ENCODE assay signal across 20 cellular contexts in the genomic region with DNA sequence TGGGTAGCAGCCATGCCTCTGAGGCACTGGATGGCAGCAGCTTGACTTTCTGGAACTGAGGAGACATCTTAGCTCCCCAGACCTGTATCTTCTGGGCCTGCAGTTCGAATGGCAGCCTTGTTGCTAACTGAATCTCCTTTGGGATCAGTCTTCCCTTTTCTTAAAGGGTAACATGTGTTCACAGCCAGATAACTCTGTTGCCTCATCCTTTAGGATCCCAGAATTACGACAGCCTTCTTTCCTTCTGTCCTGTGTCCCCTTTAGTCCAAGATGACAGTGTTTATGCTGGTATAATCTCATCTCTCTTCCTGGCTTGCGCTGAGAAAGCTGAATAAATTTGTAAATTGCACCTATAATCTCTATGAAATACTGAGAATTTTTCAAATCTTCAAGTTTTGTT. TPM values are rescaled to one million over a fixed set of nuclear protein-coding genes. Genes with fewer than 3 reads are reported as not detected.
A peak's percentile ranks its signal among the peaks of the same experiment; 100 is the strongest.
DNase-seq lines count a peak whose midpoint lies in the region; ATAC-seq, FAIRE-seq and TF ChIP-seq lines count a peak whose summit lies in the region.
"Had no signal": no experiment of that assay in that cellular context is flagged by ENCODE, and none has a peak within 500 bp of the region (broad histone marks: within the 10 kb centered on the region; RNA-seq: fewer than 3 reads in every experiment).

No MANE protein-coding gene starts in this region.

- H2BK5ac ChIP-seq in IMR-90 (ENCODE audit: low read depth, low read length, poor library complexity, severe bottlenecking) (no peak overlapping the region), mesenchymal stem cell (ENCODE audit: low read depth, low read length, poor library complexity, severe bottlenecking) (peak overlapping the region; percentile 19)

- H3K79me1 ChIP-seq in IMR-90 (ENCODE audit: low read depth in 1 of 2, low read length in 2 of 2), result no peaks in the 10 kb centered on the region
- H3K79me1 ChIP-seq in mesenchymal stem cell (replicated peaks; ENCODE audit: low read length, poor library complexity, severe bottlenecking), result peaks cover 7% of the 10 kb centered on the region

- no peaks in the 10 kb centered on the region; the same call in 1 of the 2 replicates for H3K9me1 ChIP-seq in IMR-90 (ENCODE audit: insufficient read depth, low read length)
- H3K9me1 ChIP-seq in K562 (ENCODE audit: control insufficient read depth, insufficient read depth, low read length), result no peaks in the 10 kb centered on the region

- no peak overlapping the region for H2BK20ac ChIP-seq in IMR-90 (ENCODE audit: low read depth, low read length)

- dilution Hi-C loops in IMR-90 (cut with HindIII; ENCODE audit: low sequenced_read_pairs, unreplicated experiment), result no loop called here

- H4K5ac ChIP-seq in IMR-90 (ENCODE audit: low read depth, low read length), result peak overlapping the region; percentile 36; the same call in 1 of the 2 replicates

- H3K27ac ChIP-seq in IMR-90 (ENCODE audit: insufficient read depth, low read length) (no peak overlapping the region), K562 (ENCODE audit: extremely low read depth, low read depth, low read length) (no peak overlapping the region), mesenchymal stem cell (ENCODE audit: low read length, poor library complexity, severe bottlenecking) (no peak overlapping the region)
- H3K27ac ChIP-seq: SJCRH30 had no signal

- H3K27me3 ChIP-seq in IMR-90 (ENCODE audit: control insufficient read depth, insufficient read depth, low read length), result no peaks in the 10 kb centered on the region
- no peaks in the 10 kb centered on the region for H3K27me3 ChIP-seq in K562 (ENCODE audit: control insufficient read depth in 2 of 2, insufficient read depth in 2 of 2, low read length in 2 of 2)
- no peaks in the 10 kb centered on the region for H3K27me3 ChIP-seq in mesenchymal stem cell (ENCODE audit: control insufficient read depth in 1 of 2, insufficient read depth in 1 of 2, low read length in 2 of 2)
- H3K27me3 ChIP-seq: SJCRH30 had no signal

- H2AFZ ChIP-seq in IMR-90 (replicated peaks; ENCODE audit: low read length, poor library complexity) (peak overlapping the region; percentile 70), K562 (ENCODE audit: low read depth, low read length) (no peak overlapping the region), mesenchymal stem cell (ENCODE audit: low read depth, low read length) (no peak overlapping the region)
- H2AFZ ChIP-seq: PC-9 had no signal

- TF ChIP-seq RAD21 in IMR-90 (IDR thresholded peaks at IDR 0.05; ENCODE audit: low read length), result no peak
- no peak for TF ChIP-seq RAD21 in K562 (CRISPR knock-in tag; conservative IDR thresholded peaks at IDR 0.05 in 1 of 2, IDR thresholded peaks at IDR 0.05 in 1 of 2)

- H3K14ac ChIP-seq in IMR-90 (replicated peaks; ENCODE audit: low read depth, low read length) (peak overlapping the region; percentile 63; the same call in 1 of the 2 replicates), mesenchymal stem cell (ENCODE audit: low read length in 2 of 2) (no peak overlapping the region)

- no peak overlapping the region for H2BK120ac ChIP-seq in IMR-90 (ENCODE audit: low read depth, low read length)
- no peak overlapping the region for H2BK120ac ChIP-seq in mesenchymal stem cell (ENCODE audit: low read depth, low read length)

- no peak overlapping the region for H2BK12ac ChIP-seq in mesenchymal stem cell (ENCODE audit: low read length in 2 of 2)

- CTCF ChIA-PET in IMR-90 (lab: Yijun Ruan, JAX) (no interaction called here), K562 (lab: Yijun Ruan, JAX; ENCODE audit: low intra/inter-chr PET ratio) (no interaction called here)

- H2BK15ac ChIP-seq in IMR-90 (ENCODE audit: low read depth, low read length), result no peak overlapping the region
- no peak overlapping the region for H2BK15ac ChIP-seq in mesenchymal stem cell (ENCODE audit: low read depth, poor library complexity, severe bottlenecking)

- H2AK5ac ChIP-seq in IMR-90 (ENCODE audit: low read depth, low read length) (no peak overlapping the region), mesenchymal stem cell (ENCODE audit: low read length, severe bottlenecking) (no peak overlapping the region)

- H3K23ac ChIP-seq in IMR-90 (ENCODE audit: low read depth, low read length) (no peak overlapping the region), mesenchymal stem cell (ENCODE audit: low read length in 2 of 2) (no peak overlapping the region)

- no peak for TF ChIP-seq POLR2A in IMR-90 (IDR thresholded peaks at IDR 0.05; ENCODE audit: low read depth, low read length)
- TF ChIP-seq POLR2A in K562 (conservative IDR thresholded peaks at IDR 0.05), result no peak

- ATAC-seq in IMR-90 (ENCODE audit: low read depth), result no peak
- ATAC-seq in K562, result no peak
- no peak for ATAC-seq in activated CD4-positive, CD25-positive, alpha-beta regulatory T cell treated with anti-CD3 and anti-CD28 coated beads, Interleukin-2, amount 50 U/mL, for 24 hours

- H4K91ac ChIP-seq in IMR-90 (ENCODE audit: insufficient read depth, low read depth, low read length) (no peak overlapping the region), mesenchymal stem cell (ENCODE audit: low read length) (peak overlapping the region; percentile 83)

- DNase-seq in AG20443 (ENCODE audit: low spot score) (peak; percentile 20), IMR-90 (no peak), K562 (ENCODE audit: extremely low read depth in 1 of 4, low spot score in 3 of 4) (no peak), mesenchymal stem cell (peak; percentile 44), Kasumi-1 (lab: John Stamatoyannopoulos, UW) (no peak), anterior cingulate cortex (lab: John Stamatoyannopoulos, UW) (no peak)
- DNase-seq: ACHN, COR-L47, DMS153, GDM1, GOT3, MV-4-11, NCI-H1417 treated with DMSO at 0.1 percent for 48 hours, NCI-H187 treated with DMSO at 0.1 percent for 48 hours, NCI-H2227 treated with DMSO at 0.1 percent for 48 hours, NCI-H510A treated with DMSO at 0.1 percent for 48 hours, NCI-H82, SJCRH30 had no signal

- H3K56ac ChIP-seq in IMR-90 (ENCODE audit: extremely low read depth, insufficient read depth, low read length), result no peak overlapping the region

- H3K9ac ChIP-seq in IMR-90 (ENCODE audit: low read depth, low read length), result no peak overlapping the region
- H3K9ac ChIP-seq in K562 (ENCODE audit: insufficient read depth in 1 of 2, low read depth in 2 of 2, low read length in 2 of 2), result no peak overlapping the region
- H3K9ac ChIP-seq in mesenchymal stem cell (ENCODE audit: low read length), result peak overlapping the region; percentile 41

- H3K4me3 ChIP-seq in IMR-90 (ENCODE audit: insufficient read depth, low read depth, low read length) (no peak overlapping the region), K562 (no peak overlapping the region), mesenchymal stem cell (ENCODE audit: insufficient read depth in 1 of 2, low read depth in 1 of 2, low read length in 2 of 2) (no peak overlapping the region)
- H3K4me3 ChIP-seq: PC-9, SJCRH30 had no signal

- FAIRE-seq in K562 (lab: Jason Lieb, UNC), result no peak

- TF ChIP-seq CTCF in IMR-90 (conservative IDR thresholded peaks at IDR 0.05; ENCODE audit: low read depth, low read length), result no peak
- TF ChIP-seq CTCF in K562 (IDR thresholded peaks at IDR 0.05 in 2 of 3, conservative IDR thresholded peaks at IDR 0.05 in 1 of 3; ENCODE audit: insufficient read depth in 2 of 3, low read depth in 1 of 3, low read length in 3 of 3), result no peak

- no TSS peak for BruUV-seq in IMR-90 (replicated peaks; lab: Mats Ljungman, UMichigan)
- no TSS peak for BruUV-seq in K562 (replicated peaks; lab: Mats Ljungman, UMichigan)

- H3K4me1 ChIP-seq in IMR-90 (ENCODE audit: control insufficient read depth, insufficient read depth, low read length) (peaks cover 5% of the 10 kb centered on the region), K562 (replicated peaks in 1 of 2; ENCODE audit: control insufficient read depth in 2 of 2, insufficient read depth in 2 of 2, low read length in 2 of 2) (peaks cover 0 to 5% of the 10 kb centered on the region in 2 experiments; a peak in 3 of 5 replicates), mesenchymal stem cell (ENCODE audit: control insufficient read depth, insufficient read depth, low read depth, low read length) (peaks cover 7% of the 10 kb centered on the region)
- H3K4me1 ChIP-seq: SJCRH30 had no signal

- in situ Hi-C loops in IMR-90 (cut with MboI; ENCODE audit: low sequenced_read_pairs) (no loop called here), K562 (cut with MboI) (no loop called here)

- H3K9me3 ChIP-seq in IMR-90 (ENCODE audit: control insufficient read depth, insufficient read depth, low read length), result no peaks in the 10 kb centered on the region
- no peaks in the 10 kb centered on the region for H3K9me3 ChIP-seq in K562 (replicated peaks; ENCODE audit: control insufficient read depth, insufficient read depth, low read depth, low read length)
- H3K9me3 ChIP-seq in mesenchymal stem cell (ENCODE audit: control insufficient read depth, low read length), result no peaks in the 10 kb centered on the region
- H3K9me3 ChIP-seq: SJCRH30 had no signal

- WGBS in IMR-90 (ENCODE audit: extremely low coverage in 2 of 2, insufficient read length in 1 of 2), 2 experiments, result 67% methylated on average over 1 of the region's 3 CpGs; no CpG with 5 or more reads in 1 of the 2 experiments
- WGBS in K562 (ENCODE audit: insufficient coverage, low coverage, missing lambda C conversion rate), result 33% methylated on average over 1 of the region's 3 CpGs
- WGBS in mesenchymal stem cell, result 93% methylated on average over 2 of the region's 3 CpGs

- H3K4ac ChIP-seq in IMR-90 (ENCODE audit: low read depth, low read length) (0 out of 2 replicates have a peak overlapping the region, but pooled peaks have one; percentile 12), mesenchymal stem cell (ENCODE audit: low read depth in 1 of 2, low read length in 2 of 2) (peak overlapping the region in 1 of 2 experiments; percentile 64)

- H3K4me2 ChIP-seq in IMR-90 (ENCODE audit: low read depth, low read length) (no peak overlapping the region), K562 (ENCODE audit: insufficient read depth, low read length) (no peak overlapping the region), mesenchymal stem cell (ENCODE audit: low read length, poor library complexity, severe bottlenecking) (no peak overlapping the region)

- intact Hi-C loops in IMR-90 (cut with micrococcal nuclease), result no loop called here
- intact Hi-C loops in K562 (cut with micrococcal nuclease), result no loop called here

- no peak for TF ChIP-seq EP300 in K562 (IDR thresholded peaks at IDR 0.05; ENCODE audit: low read length)

- H4K20me1 ChIP-seq in IMR-90 (ENCODE audit: insufficient read depth, low read length), result no peaks in the 10 kb centered on the region
- no peaks in the 10 kb centered on the region for H4K20me1 ChIP-seq in K562 (replicated peaks; ENCODE audit: control insufficient read depth, insufficient read depth, low read length)

- H3K36me3 ChIP-seq in IMR-90 (ENCODE audit: control insufficient read depth, insufficient read depth, low read length) (no peaks in the 10 kb centered on the region), K562 (ENCODE audit: control insufficient read depth, insufficient read depth, low read length) (no peaks in the 10 kb centered on the region), mesenchymal stem cell (ENCODE audit: control insufficient read depth in 1 of 2, insufficient read depth in 2 of 2, low read depth in 1 of 2, low read length in 2 of 2) (peaks cover 0 to 2% of the 10 kb centered on the region in 2 experiments)
- H3K36me3 ChIP-seq: SJCRH30 had no signal

- H3K18ac ChIP-seq in IMR-90 (ENCODE audit: low read depth, low read length) (peak overlapping the region; percentile 53), mesenchymal stem cell (ENCODE audit: low read depth in 1 of 2, low read length in 2 of 2) (no peak overlapping the region)

- H3K79me2 ChIP-seq in K562 (ENCODE audit: control insufficient read depth, insufficient read depth, low read length), result no peaks in the 10 kb centered on the region

- POLR2A ChIA-PET in IMR-90 (lab: Charles Lee; ENCODE audit: unreplicated experiment), result no interaction called here
- POLR2A ChIA-PET in K562 (lab: Yijun Ruan, JAX), result interaction anchor here (1.3 kb wide), 1 partner anchor 14 kb away, joined by 4 read pairs; no protein-coding TSS in a partner anchor

- no peak overlapping the region for H4K8ac ChIP-seq in IMR-90 (ENCODE audit: low read depth in 2 of 2, low read length in 2 of 2)
- H4K8ac ChIP-seq in mesenchymal stem cell (ENCODE audit: low read length), result peak overlapping the region; percentile 75

- peak overlapping the region; percentile 18 for H2AK9ac ChIP-seq in IMR-90 (replicated peaks; ENCODE audit: low read depth, low read length, poor library complexity)

RNA-seq across cellular contexts. Expression of gene ERC1, which starts 9.1 kb away (rescaled TPM):
- total RNA-seq in IMR-90 (2012; rRNA removed) (25.6 and 27.8 TPM in 2 replicates), K562 (2014; rRNA removed) (3.3 and 4.8 TPM in 2 replicates), K562 (2014; rRNA removed; fragmentation: Illumina TruSeq; extraction: Trizol) (6.3 and 8.3 TPM in 2 replicates), K562 (2015; rRNA removed; fragmentation: Illumina TruSeq; extraction: Trizol) (5.8 and 7.1 TPM in 2 replicates), K562 (2021) (10.9 and 11.8 TPM in 2 replicates)
- polyA plus RNA-seq in IMR-90 (2012; rRNA removed) (11.2 and 11.6 TPM in 2 replicates), K562 (2011; rRNA removed) (2.6 and 2.7 TPM in 2 replicates), K562 (2014; fragmentation: Illumina TruSeq; extraction: Trizol) (5.4 and 6.1 TPM in 2 replicates), K562 (2014; fragmentation: Nextera tagmentation; extraction: Ambion mirVana) (1 to 10 TPM in 1 of 2 experiments, under 1 TPM in 1; 0.74 to 1.4 TPM), K562 (2014; rRNA removed) (2.5 and 3.2 TPM in 2 replicates)
- 3.9 and 5.0 TPM in 2 replicates for polyA plus RNA-seq in IMR-90 (2012; cell fraction: cytosol; rRNA removed)
- 4.5 and 8.7 TPM in 2 replicates for polyA plus RNA-seq in IMR-90 (2012; cell fraction: nucleus; rRNA removed; ENCODE audit: low replicate concordance)
- total RNA-seq in K562 (2011; cell fraction: chromatin; rRNA removed; ENCODE audit: low replicate concordance), result 35.9 and 86.9 TPM in 2 replicates
- total RNA-seq in K562 (2011; cell fraction: nucleolus; rRNA removed), result 9.8 and 11.2 TPM in 2 replicates
- total RNA-seq in K562 (2011; cell fraction: nucleoplasm; rRNA removed), result 26.0 and 26.7 TPM in 2 replicates
- polyA plus RNA-seq in K562 (2011; cell fraction: cytosol; rRNA removed), result 2.0 and 2.8 TPM in 2 replicates
- polyA plus RNA-seq in K562 (2011; cell fraction: nucleus; rRNA removed), result 8.0 and 9.7 TPM in 2 replicates
- 3.7 and 4.3 TPM in 2 replicates for polyA plus RNA-seq in K562 (2012)
- 20.2 and 24.2 TPM in 2 replicates for polyA minus RNA-seq in K562 (2011; rRNA and poly(A)+ RNA removed)
- 8.2 and 9.1 TPM in 2 replicates for polyA minus RNA-seq in K562 (2011; cell fraction: cytosol; rRNA and poly(A)+ RNA removed)
- 11.0 and 16.6 TPM in 2 replicates for polyA minus RNA-seq in K562 (2011; cell fraction: nucleus; rRNA and poly(A)+ RNA removed)
- 19.8 TPM for polyA plus RNA-seq in mesenchymal stem cell (2013, experiment 1 of 2)
- polyA plus RNA-seq in mesenchymal stem cell (2013, experiment 2 of 2), result 17.9 TPM

RNA-seq across cellular contexts. Expression of gene RAD52, which starts 32.5 kb away (rescaled TPM):
- total RNA-seq in IMR-90 (2012; rRNA removed) (9.7 and 11.3 TPM in 2 replicates), K562 (2014; rRNA removed) (8.6 and 8.7 TPM in 2 replicates), K562 (2014; rRNA removed; fragmentation: Illumina TruSeq; extraction: Trizol) (9.3 and 9.9 TPM in 2 replicates), K562 (2015; rRNA removed; fragmentation: Illumina TruSeq; extraction: Trizol) (11.8 TPM in 2 replicates), K562 (2021) (7.6 and 9.8 TPM in 2 replicates)
- polyA plus RNA-seq in IMR-90 (2012; rRNA removed) (9.3 and 10.7 TPM in 2 replicates), K562 (2011; rRNA removed) (12.3 and 13.5 TPM in 2 replicates), K562 (2014; fragmentation: Illumina TruSeq; extraction: Trizol) (7.2 and 10.1 TPM in 2 replicates), K562 (2014; fragmentation: Nextera tagmentation; extraction: Ambion mirVana) (1 to 10 TPM; 1.3 to 1.6 TPM), K562 (2014; rRNA removed) (11.0 and 15.9 TPM in 2 replicates)
- 3.9 and 5.7 TPM in 2 replicates for polyA plus RNA-seq in IMR-90 (2012; cell fraction: cytosol; rRNA removed)
- 42.8 and 44.2 TPM in 2 replicates for polyA plus RNA-seq in IMR-90 (2012; cell fraction: nucleus; rRNA removed; ENCODE audit: low replicate concordance)
- total RNA-seq in K562 (2011; cell fraction: chromatin; rRNA removed; ENCODE audit: low replicate concordance), result 48.0 and 54.7 TPM in 2 replicates
- 28.0 and 33.7 TPM in 2 replicates for total RNA-seq in K562 (2011; cell fraction: nucleolus; rRNA removed)
- 24.4 and 32.5 TPM in 2 replicates for total RNA-seq in K562 (2011; cell fraction: nucleoplasm; rRNA removed)
- polyA plus RNA-seq in K562 (2011; cell fraction: cytosol; rRNA removed), result 6.3 TPM in 2 replicates
- polyA plus RNA-seq in K562 (2011; cell fraction: nucleus; rRNA removed), result 62.4 and 63.4 TPM in 2 replicates
- 5.8 and 6.2 TPM in 2 replicates for polyA plus RNA-seq in K562 (2012)
- 28.1 and 37.1 TPM in 2 replicates for polyA minus RNA-seq in K562 (2011; rRNA and poly(A)+ RNA removed)
- polyA minus RNA-seq in K562 (2011; cell fraction: cytosol; rRNA and poly(A)+ RNA removed), result 7.4 and 10.3 TPM in 2 replicates
- 12.7 and 31.8 TPM in 2 replicates for polyA minus RNA-seq in K562 (2011; cell fraction: nucleus; rRNA and poly(A)+ RNA removed)
- 4.0 TPM for polyA plus RNA-seq in mesenchymal stem cell (2013, experiment 1 of 2)
- 4.5 TPM for polyA plus RNA-seq in mesenchymal stem cell (2013, experiment 2 of 2)

Comparison
In these comparisons a context has a peak if more than half of its experiments do, and no peak if none do; other contexts are left out.
1. DNase-seq: peak in AG20443 (single experiment) and mesenchymal stem cell (single experiment); none in IMR-90 (single experiment), K562 (0 of 4), Kasumi-1 (0 of 2) and anterior cingulate cortex (0 of 58).